ENCODE assay signal across 27 cellular contexts in genomic region chr4:108695062-108695461, GRCh38.
"Had no signal": no experiment of that assay in that cellular context is flagged by ENCODE, and none has a peak within 500 bp of the region (broad histone marks: within the 10 kb centered on the region; RNA-seq: fewer than 3 reads in every experiment).

No MANE protein-coding gene starts in this region.

- H3K4me3 ChIP-seq: neural progenitor cell, ovary, psoas muscle, right lobe of liver, sigmoid colon, suprapubic skin, testis, tibial artery, transverse colon, upper lobe of right lung, uterus had no signal

- DNase-seq: natural killer cell; occipital lobe; ovary; posterior cingulate gyrus; psoas muscle; right cardiac atrium; sigmoid colon; small intestine; stimulated activated CD4-positive, alpha-beta T cell treated with anti-CD3 and anti-CD28 coated beads, Interleukin-15, amount 100 ng/mL, for 24 hours; stimulated activated CD4-positive, alpha-beta T cell treated with anti-CD3 and anti-CD28 coated beads, Interleukin-2, amount 100 ng/mL, for 24 hours; stimulated activated CD4-positive, alpha-beta T cell treated with anti-CD3 and anti-CD28 coated beads, Interleukin-2, amount 100 ng/mL, for 48 hours; stimulated activated CD4-positive, alpha-beta T cell treated with anti-CD3 and anti-CD28 coated beads, Interleukin-4, amount 100 ng/mL, for 4 hours; stimulated activated CD8-positive, alpha-beta memory T cell treated with anti-CD3 and anti-CD28 coated beads, Interleukin-4, amount 100 ng/mL, for 48 hours; stimulated activated naive CD4-positive, alpha-beta T cell; stimulated activated naive CD8-positive, alpha-beta T cell treated with anti-CD3 and anti-CD28 coated beads, Interleukin-15, amount 100 ng/mL, for 72 hours; stimulated activated naive CD8-positive, alpha-beta T cell treated with anti-CD3 and anti-CD28 coated beads, Interleukin-15, Interleukin-2, amounts not matched to agents 100 U/mL and 50 U/mL, for 24 hours; substantia nigra; testis; tibial artery; transverse colon; upper lobe of right lung; uterus had no signal

- H3K9me3 ChIP-seq: ovary, psoas muscle, right lobe of liver, sigmoid colon, suprapubic skin, testis, tibial artery, transverse colon, upper lobe of right lung, uterus had no signal

- FAIRE-seq: small intestine had no signal

- H3K9ac ChIP-seq: neural progenitor cell, parathyroid adenoma had no signal

- H3K4me1 ChIP-seq: neural progenitor cell, parathyroid adenoma, psoas muscle, sigmoid colon, suprapubic skin, testis, tibial artery, transverse colon, upper lobe of right lung, uterus had no signal

- H3K36me3 ChIP-seq: neural progenitor cell, ovary, right lobe of liver, sigmoid colon, suprapubic skin, tibial artery, transverse colon, upper lobe of right lung, uterus had no signal

- H2AFZ ChIP-seq: neural progenitor cell, parathyroid adenoma had no signal

- H3K27me3 ChIP-seq: neural progenitor cell, ovary, right lobe of liver, sigmoid colon, suprapubic skin, testis, tibial artery, transverse colon, upper lobe of right lung had no signal

- H3K27ac ChIP-seq: neural progenitor cell, ovary, parathyroid adenoma, psoas muscle, sigmoid colon, suprapubic skin, testis, tibial artery, transverse colon, upper lobe of right lung, uterus had no signal

- H3K4me2 ChIP-seq: neural progenitor cell had no signal

- ATAC-seq: natural killer cell; psoas muscle; right cardiac atrium; stimulated activated memory B cell treated with anti-CD40 and anti-IgM and Interleukin-4, amounts not matched to agents 10 μg/mL and 1 μg/mL and 100 μg/mL, for 72 hours; stimulated activated naive CD8-positive, alpha-beta T cell treated with anti-CD3 and anti-CD28 coated beads, Interleukin-15, amount 100 ng/mL, for 72 hours; stimulated activated naive CD8-positive, alpha-beta T cell treated with anti-CD3 and anti-CD28 coated beads, Interleukin-15, Interleukin-2, amounts not matched to agents 100 U/mL and 50 U/mL, for 24 hours; upper lobe of right lung had no signal

- H3K79me2 ChIP-seq: parathyroid adenoma had no signal
